Comparison of ENCODE assay signal across 30 cellular contexts in the genomic region with DNA sequence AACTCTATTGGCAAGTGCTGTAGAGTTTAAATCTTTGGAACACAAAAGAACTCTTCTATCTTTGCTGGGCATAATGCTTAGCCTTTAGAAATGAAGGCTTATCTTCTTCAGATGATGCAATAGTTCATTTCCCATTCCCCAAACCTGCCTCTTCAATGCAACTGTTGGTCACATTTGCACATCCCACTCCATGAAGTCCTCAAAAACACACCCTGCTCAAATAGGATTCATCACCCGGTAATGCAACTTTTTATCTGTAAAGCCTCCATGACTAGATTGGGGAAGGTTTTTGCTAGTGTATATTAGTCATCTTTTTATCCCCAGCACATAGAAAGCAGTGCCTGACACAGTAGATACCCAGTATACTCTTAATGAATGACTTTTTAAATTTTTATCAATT.
"Had no signal": no experiment of that assay in that cellular context is flagged by ENCODE, and none has a peak within 500 bp of the region (broad histone marks: within the 10 kb centered on the region; RNA-seq: fewer than 3 reads in every experiment).

No MANE protein-coding gene starts in this region.

- H3K27me3 Mint-ChIP-seq: activated CD4-positive, alpha-beta T cell treated with anti-CD3 and anti-CD28 coated beads, Interleukin-2, amount 10 ng/mL, durations not matched to agents 7 days and 5 days; activated CD8-positive, alpha-beta memory T cell treated with anti-CD3 and anti-CD28 coated beads, Interleukin-2, amount 10 ng/mL, durations not matched to agents 7 days and 5 days; activated CD8-positive, alpha-beta T cell treated with anti-CD3 and anti-CD28 coated beads for 36 hours had no signal

- H3K27ac ChIP-seq: body of pancreas, coronary artery, dorsolateral prefrontal cortex, foreskin keratinocyte, heart right ventricle, left lung, neural progenitor cell, parathyroid adenoma, psoas muscle, testis, transverse colon, uterus had no signal

- H3K9ac ChIP-seq: neural progenitor cell, parathyroid adenoma had no signal

- H2AFZ ChIP-seq: parathyroid adenoma had no signal

- H3K36me3 ChIP-seq: heart right ventricle, left lung, neural progenitor cell, transverse colon, uterus had no signal

- H3K36me3 Mint-ChIP-seq: activated CD8-positive, alpha-beta memory T cell treated with anti-CD3 and anti-CD28 coated beads, Interleukin-2, amount 10 ng/mL, durations not matched to agents 7 days and 5 days; activated naive CD4-positive, alpha-beta T cell treated with anti-CD3 and anti-CD28 coated beads, Interleukin-2, amount 50 U/mL, for 72 hours; natural killer cell; neural progenitor cell had no signal

- H3K4me3 Mint-ChIP-seq: activated CD4-positive, alpha-beta T cell treated with anti-CD3 and anti-CD28 coated beads, Interleukin-2, amount 10 ng/mL, durations not matched to agents 7 days and 5 days; activated CD8-positive, alpha-beta memory T cell treated with anti-CD3 and anti-CD28 coated beads, Interleukin-2, amount 10 ng/mL, durations not matched to agents 7 days and 5 days; activated CD8-positive, alpha-beta T cell treated with anti-CD3 and anti-CD28 coated beads for 36 hours; natural killer cell; neural progenitor cell; T-helper 1 cell treated with Interleukin-12 subunit alpha and Interleukin-12 subunit beta and Interleukin-4 antibody, amounts not matched to agents 30 μg/mL and 1 μg/mL, for 36 hours had no signal

- H3K4me1 ChIP-seq: body of pancreas, foreskin keratinocyte, heart right ventricle, neural progenitor cell, parathyroid adenoma, psoas muscle, transverse colon, uterus had no signal

- H3K9me3 ChIP-seq: body of pancreas, left lung, psoas muscle, testis, transverse colon, uterus had no signal

- H3K4me3 ChIP-seq: body of pancreas, coronary artery, dorsolateral prefrontal cortex, heart right ventricle, left lung, lung, neural progenitor cell, psoas muscle, testis, transverse colon, uterus had no signal

- H3K9me3 Mint-ChIP-seq: activated CD4-positive, alpha-beta T cell treated with anti-CD3 and anti-CD28 coated beads, Interleukin-2, amount 10 ng/mL, durations not matched to agents 7 days and 5 days; activated CD8-positive, alpha-beta T cell treated with anti-CD3 and anti-CD28 coated beads for 36 hours; activated T-helper 2 cell treated with anti-CD3 and anti-CD28 coated beads, Interferon-gamma antibody, Interleukin-2, Interleukin-4, amounts not matched to agents 10 μg/mL and 5 μg/mL and 100 μg/mL, durations not matched to agents 14 hours and 24 hours and 36 hours; neural progenitor cell; T-helper 1 cell treated with Interleukin-12 subunit alpha and Interleukin-12 subunit beta and Interleukin-4 antibody, amounts not matched to agents 30 μg/mL and 1 μg/mL, for 36 hours had no signal

- H3K27ac Mint-ChIP-seq: activated CD4-positive, alpha-beta T cell treated with anti-CD3 and anti-CD28 coated beads, Interleukin-2, amount 10 ng/mL, durations not matched to agents 7 days and 5 days; activated CD8-positive, alpha-beta memory T cell treated with anti-CD3 and anti-CD28 coated beads, Interleukin-2, amount 10 ng/mL, durations not matched to agents 7 days and 5 days; activated CD8-positive, alpha-beta T cell treated with anti-CD3 and anti-CD28 coated beads for 36 hours; activated naive CD4-positive, alpha-beta T cell treated with anti-CD3 and anti-CD28 coated beads, Interleukin-2, amount 50 U/mL, for 72 hours; activated T-helper 2 cell treated with anti-CD3 and anti-CD28 coated beads, Interferon-gamma antibody, Interleukin-2, Interleukin-4, amounts not matched to agents 10 μg/mL and 5 μg/mL and 100 μg/mL, durations not matched to agents 14 hours and 24 hours and 36 hours; natural killer cell; neural progenitor cell; T-helper 1 cell treated with Interleukin-12 subunit alpha and Interleukin-12 subunit beta and Interleukin-4 antibody, amounts not matched to agents 30 μg/mL and 1 μg/mL, for 36 hours had no signal

- ATAC-seq: activated CD8-positive, alpha-beta memory T cell treated with anti-CD3 and anti-CD28 coated beads, Interleukin-2, amount 10 ng/mL, durations not matched to agents 7 days and 5 days; activated CD8-positive, alpha-beta T cell treated with anti-CD3 and anti-CD28 coated beads for 36 hours; activated naive CD4-positive, alpha-beta T cell treated with anti-CD3 and anti-CD28 coated beads, Interleukin-2, amount 50 U/mL, for 72 hours; body of pancreas; foreskin keratinocyte; heart right ventricle; natural killer cell; psoas muscle had no signal

- H3K4me1 Mint-ChIP-seq: activated CD4-positive, alpha-beta T cell treated with anti-CD3 and anti-CD28 coated beads, Interleukin-2, amount 10 ng/mL, durations not matched to agents 7 days and 5 days; activated CD8-positive, alpha-beta memory T cell treated with anti-CD3 and anti-CD28 coated beads, Interleukin-2, amount 10 ng/mL, durations not matched to agents 7 days and 5 days; natural killer cell; neural progenitor cell had no signal

- H3K4me2 ChIP-seq: neural progenitor cell had no signal

- H3K27me3 ChIP-seq: body of pancreas, foreskin keratinocyte, heart right ventricle, left lung, neural progenitor cell, testis, transverse colon, uterus had no signal

- DNase-seq: activated CD4-positive, alpha-beta T cell treated with anti-CD3 and anti-CD28 coated beads for 1 hour; activated CD4-positive, alpha-beta T cell treated with anti-CD3 and anti-CD28 coated beads, Interleukin-2, amount 10 ng/mL, durations not matched to agents 7 days and 5 days; activated CD8-positive, alpha-beta memory T cell treated with anti-CD3 and anti-CD28 coated beads, Interleukin-2, amount 10 ng/mL, durations not matched to agents 7 days and 5 days; activated CD8-positive, alpha-beta T cell treated with anti-CD3 and anti-CD28 coated beads for 36 hours; activated T-cell treated with anti-CD3 and anti-CD28 coated beads, Interleukin-2, amount 50 U/mL, for 48 hours; anterior cingulate cortex; body of pancreas; dorsolateral prefrontal cortex; effector memory CD4-positive, alpha-beta T cell; erythroblast; heart right ventricle; left lung; mesendoderm; natural killer cell; occipital lobe; psoas muscle; stimulated activated CD4-positive, alpha-beta T cell treated with anti-CD3 and anti-CD28 coated beads, Interleukin-2, amount 100 ng/mL, for 48 hours; stimulated activated naive CD4-positive, alpha-beta T cell treated with Interleukin-2 at 50 U/mL for 16 hours; T-helper 9 cell; testis; transverse colon; uterus had no signal
